ENCODE assay signal across 19 cellular contexts in the genomic region with DNA sequence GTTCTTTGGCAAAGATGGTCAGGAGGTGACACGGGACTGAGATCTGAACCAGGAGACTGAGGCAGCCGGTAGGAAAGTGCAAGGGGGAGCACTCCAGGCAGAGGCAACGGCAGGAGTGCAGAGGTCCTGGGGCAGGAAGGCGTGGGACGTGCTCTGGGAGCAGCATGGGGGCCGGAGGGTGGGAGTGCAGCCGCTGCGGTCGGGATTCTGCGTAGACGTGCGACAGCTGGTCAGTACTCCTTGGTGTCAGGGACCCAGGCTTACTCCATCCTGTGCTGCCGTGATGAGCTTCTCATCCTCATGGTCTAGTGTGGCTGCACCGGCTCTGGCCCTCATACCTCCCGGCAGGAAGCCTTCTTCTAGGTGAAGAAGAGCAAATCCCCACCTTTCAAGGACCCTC. TPM values are rescaled to one million over a fixed set of nuclear protein-coding genes. Genes with fewer than 3 reads are reported as not detected.
DNase-seq lines count a peak whose midpoint lies in the region; ATAC-seq and TF ChIP-seq lines count a peak whose summit lies in the region.
"Had no signal": no experiment of that assay in that cellular context is flagged by ENCODE, and none has a peak within 500 bp of the region (broad histone marks: within the 10 kb centered on the region; RNA-seq: fewer than 3 reads in every experiment).

No MANE protein-coding gene starts in this region.

- H3K9me3 Mint-ChIP-seq in T-helper 2 cell treated with Interferon-gamma antibody and Interleukin-4, amounts not matched to agents 5 μg/mL and 100 μg/mL, for 36 hours: no peaks in the 10 kb centered on the region
- H3K9me3 Mint-ChIP-seq: CD4-positive, alpha-beta T cell had no signal

- no peaks in the 10 kb centered on the region for H3K27me3 ChIP-seq in lower lobe of right lung (ENCODE audit: low read depth)

- no peak overlapping the region for H3K4me3 ChIP-seq in lower lobe of right lung
- H3K4me3 ChIP-seq: A549 had no signal

- no peak for DNase-seq in T-helper 2 cell treated with Interferon-gamma antibody and Interleukin-4, amounts not matched to agents 5 μg/mL and 100 μg/mL, for 36 hours (ENCODE audit: low spot score)
- DNase-seq in T-helper 2 cell (no peak), T-helper 17 cell (no peak), lower lobe of right lung (peak; percentile 23), NCI-H2196 (lab: John Stamatoyannopoulos, UW; ENCODE audit: unreplicated experiment) (no peak)
- no peak for DNase-seq in stimulated activated naive CD4-positive, alpha-beta T cell treated with Interleukin-2 at 50 U/mL for 16 hours (lab: John Stamatoyannopoulos, UW)
- DNase-seq: AML-193; Caco-2; CD4-positive, alpha-beta T cell; DMS153; DMS79; GDM1; HCEC 1CT had no signal

- no peak overlapping the region for H3K27ac ChIP-seq in lower lobe of right lung
- H3K27ac ChIP-seq: 22Rv1, A549, C4-2B had no signal

- intact Hi-C loops in lower lobe of right lung (cut with DNase I): no loop called here

- no peak for TF ChIP-seq CTCF in lower lobe of right lung (IDR thresholded peaks at IDR 0.05)

- H3K36me3 Mint-ChIP-seq in T-helper 2 cell treated with Interferon-gamma antibody and Interleukin-4, amounts not matched to agents 5 μg/mL and 100 μg/mL, for 36 hours (ENCODE audit: low read depth): peaks cover 68% of the 10 kb centered on the region
- H3K36me3 Mint-ChIP-seq in T-helper 17 cell (ENCODE audit: low read depth): no peaks in the 10 kb centered on the region

- H3K27me3 Mint-ChIP-seq in T-helper 2 cell treated with Interferon-gamma antibody and Interleukin-4, amounts not matched to agents 5 μg/mL and 100 μg/mL, for 36 hours (ENCODE audit: low read depth): no peaks in the 10 kb centered on the region
- H3K27me3 Mint-ChIP-seq in T-helper 17 cell: no peaks in the 10 kb centered on the region
- H3K27me3 Mint-ChIP-seq: CD4-positive, alpha-beta T cell had no signal

- no peak for ATAC-seq in T-helper 17 cell
- no peak for ATAC-seq in lower lobe of right lung
- ATAC-seq in GM18867 (IDR thresholded peaks at IDR 0.05; ENCODE audit: unreplicated experiment): no peak
- ATAC-seq: A549 had no signal

- H3K9me3 ChIP-seq in T-helper 17 cell (ENCODE audit: control insufficient read depth, low read length, poor library complexity, severe bottlenecking) (no peaks in the 10 kb centered on the region), lower lobe of right lung (no peaks in the 10 kb centered on the region)
- H3K9me3 ChIP-seq: A549, Caco-2 had no signal

- H3K4me1 ChIP-seq in lower lobe of right lung: no peaks in the 10 kb centered on the region
- H3K4me1 ChIP-seq: A549, Caco-2 had no signal

- H3K36me3 ChIP-seq in lower lobe of right lung: no peaks in the 10 kb centered on the region

- no peaks in the 10 kb centered on the region for H3K4me1 Mint-ChIP-seq in T-helper 2 cell treated with Interferon-gamma antibody and Interleukin-4, amounts not matched to agents 5 μg/mL and 100 μg/mL, for 36 hours (ENCODE audit: low read depth)
- H3K4me1 Mint-ChIP-seq in T-helper 17 cell: no peaks in the 10 kb centered on the region

- H3K4me3 Mint-ChIP-seq in T-helper 2 cell treated with Interferon-gamma antibody and Interleukin-4, amounts not matched to agents 5 μg/mL and 100 μg/mL, for 36 hours: no peak overlapping the region
- no peak overlapping the region for H3K4me3 Mint-ChIP-seq in T-helper 17 cell
- H3K4me3 Mint-ChIP-seq: CD4-positive, alpha-beta T cell had no signal

- H3K27ac Mint-ChIP-seq in T-helper 2 cell treated with Interferon-gamma antibody and Interleukin-4, amounts not matched to agents 5 μg/mL and 100 μg/mL, for 36 hours: peak overlapping the region; percentile 26
- H3K27ac Mint-ChIP-seq in T-helper 17 cell: peak overlapping the region; percentile 72
- H3K27ac Mint-ChIP-seq: CD4-positive, alpha-beta T cell had no signal

RNA-seq across cellular contexts. Expression of gene TRMU, which starts 16.9 kb away (rescaled TPM):
- total RNA-seq in T-helper 17 cell (10 to 100 TPM; 47.5 to 54.8 TPM), lower lobe of right lung (33.5 TPM)

RNA-seq across cellular contexts. Expression of gene GTSE1, which starts 21.9 kb away (rescaled TPM):
- total RNA-seq in T-helper 17 cell: under 1 TPM; 0.25 to 0.57 TPM
- 1.4 TPM for total RNA-seq in lower lobe of right lung

RNA-seq across cellular contexts. Expression of gene TTC38, which starts 50.8 kb away (rescaled TPM):
- total RNA-seq in T-helper 17 cell (1 to 10 TPM; 4.3 to 7.1 TPM), lower lobe of right lung (26.8 TPM)

RNA-seq across cellular contexts. Expression of gene PKDREJ, which starts 55.4 kb away (rescaled TPM):
- not detected for total RNA-seq in T-helper 17 cell
- total RNA-seq in lower lobe of right lung: not detected
- total RNA-seq: Caco-2; CD4-positive, alpha-beta T cell; Daoy; HT-29 had no signal
